ENCODE assay signal across 2 cellular contexts in the genomic region with DNA sequence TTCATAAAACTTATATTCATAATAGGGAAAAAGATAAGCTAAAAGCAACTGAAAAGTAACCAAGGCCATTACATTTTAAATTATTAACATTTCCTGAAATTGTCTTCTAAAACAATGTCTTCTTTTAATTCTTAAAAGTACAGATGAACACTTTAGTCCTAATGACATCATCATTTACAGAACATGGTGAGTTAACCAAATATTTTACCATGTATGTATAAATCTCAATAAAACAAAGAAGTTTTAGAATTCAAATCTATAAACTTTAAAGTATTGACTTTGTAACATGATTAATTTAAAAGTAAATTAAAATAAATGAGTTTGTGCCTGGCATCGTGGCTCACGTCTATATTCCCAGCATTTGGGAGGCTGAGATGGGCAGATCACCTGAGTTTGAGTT.
TF ChIP-seq lines count a peak whose summit lies in the region.

No MANE protein-coding gene starts in this region.

TF ChIP-seq in HEK293, 187 proteins besides CTCF, POLR2A, EP300 and RAD21 (continued from another document):
- TF ChIP-seq, protein P1, sequence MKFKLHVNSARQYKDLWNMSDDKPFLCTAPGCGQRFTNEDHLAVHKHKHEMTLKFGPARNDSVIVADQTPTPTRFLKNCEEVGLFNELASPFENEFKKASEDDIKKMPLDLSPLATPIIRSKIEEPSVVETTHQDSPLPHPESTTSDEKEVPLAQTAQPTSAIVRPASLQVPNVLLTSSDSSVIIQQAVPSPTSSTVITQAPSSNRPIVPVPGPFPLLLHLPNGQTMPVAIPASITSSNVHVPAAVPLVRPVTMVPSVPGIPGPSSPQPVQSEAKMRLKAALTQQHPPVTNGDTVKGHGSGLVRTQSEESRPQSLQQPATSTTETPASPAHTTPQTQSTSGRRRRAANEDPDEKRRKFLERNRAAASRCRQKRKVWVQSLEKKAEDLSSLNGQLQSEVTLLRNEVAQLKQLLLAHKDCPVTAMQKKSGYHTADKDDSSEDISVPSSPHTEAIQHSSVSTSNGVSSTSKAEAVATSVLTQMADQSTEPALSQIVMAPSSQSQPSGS (tag by site-specific recombination; IDR thresholded peaks at IDR 0.05; ENCODE audit: low read depth), result peak; percentile 85
TF ChIP-seq in HEK293: peak in this region for 1.

TF ChIP-seq in GM12878, 131 proteins besides CTCF, POLR2A, EP300 and RAD21:
- TF ChIP-seq, protein P2, sequence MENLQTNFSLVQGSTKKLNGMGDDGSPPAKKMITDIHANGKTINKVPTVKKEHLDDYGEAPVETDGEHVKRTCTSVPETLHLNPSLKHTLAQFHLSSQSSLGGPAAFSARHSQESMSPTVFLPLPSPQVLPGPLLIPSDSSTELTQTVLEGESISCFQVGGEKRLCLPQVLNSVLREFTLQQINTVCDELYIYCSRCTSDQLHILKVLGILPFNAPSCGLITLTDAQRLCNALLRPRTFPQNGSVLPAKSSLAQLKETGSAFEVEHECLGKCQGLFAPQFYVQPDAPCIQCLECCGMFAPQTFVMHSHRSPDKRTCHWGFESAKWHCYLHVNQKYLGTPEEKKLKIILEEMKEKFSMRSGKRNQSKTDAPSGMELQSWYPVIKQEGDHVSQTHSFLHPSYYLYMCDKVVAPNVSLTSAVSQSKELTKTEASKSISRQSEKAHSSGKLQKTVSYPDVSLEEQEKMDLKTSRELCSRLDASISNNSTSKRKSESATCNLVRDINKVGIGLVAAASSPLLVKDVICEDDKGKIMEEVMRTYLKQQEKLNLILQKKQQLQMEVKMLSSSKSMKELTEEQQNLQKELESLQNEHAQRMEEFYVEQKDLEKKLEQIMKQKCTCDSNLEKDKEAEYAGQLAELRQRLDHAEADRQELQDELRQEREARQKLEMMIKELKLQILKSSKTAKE (IDR thresholded peaks at IDR 0.05; ENCODE audit: low read depth, poor library complexity, severe bottlenecking), result no peak
- TF ChIP-seq ATF7 (IDR thresholded peaks at IDR 0.05; ENCODE audit: low read depth) (peak; percentile 80), BHLHE40 (IDR thresholded peaks at IDR 0.05; ENCODE audit: borderline replicate concordance in 1 of 2, low read depth in 2 of 2, low read length in 1 of 2) (no peak)
